Comparison of ENCODE assay signal across 22 cellular contexts in genomic region chr10:113165643-113166042, GRCh38.
"Had no signal": no experiment of that assay in that cellular context is flagged by ENCODE, and none has a peak within 500 bp of the region (broad histone marks: within the 10 kb centered on the region; RNA-seq: fewer than 3 reads in every experiment).

No MANE protein-coding gene starts in this region.

- H3K27ac Mint-ChIP-seq: activated B cell treated with CpG ODN at 0.5 μM for 24 hours; activated CD4-positive, alpha-beta memory T cell treated with anti-CD3 and anti-CD28 coated beads, Interleukin-2, amount 10 ng/mL, durations not matched to agents 7 days and 5 days; activated naive CD4-positive, alpha-beta T cell treated with anti-CD3 and anti-CD28 coated beads, Interleukin-2, amount 10 ng/mL, durations not matched to agents 7 days and 5 days; activated naive CD8-positive, alpha-beta T cell treated with anti-CD3 and anti-CD28 coated beads for 36 hours; activated T-helper 17 cell treated with anti-CD3 and anti-CD28 coated beads, Interleukin-2, amount 50 U/mL, for 72 hours; T-helper 17 cell had no signal

- H3K9me3 Mint-ChIP-seq: activated B cell treated with CpG ODN at 0.5 μM for 24 hours; activated CD4-positive, alpha-beta memory T cell treated with anti-CD3 and anti-CD28 coated beads, Interleukin-2, amount 10 ng/mL, durations not matched to agents 7 days and 5 days; activated naive CD4-positive, alpha-beta T cell treated with anti-CD3 and anti-CD28 coated beads, Interleukin-2, amount 10 ng/mL, durations not matched to agents 7 days and 5 days; activated naive CD8-positive, alpha-beta T cell treated with anti-CD3 and anti-CD28 coated beads for 36 hours; activated T-helper 17 cell treated with anti-CD3 and anti-CD28 coated beads, Interleukin-2, amount 50 U/mL, for 72 hours had no signal

- ATAC-seq: activated T-helper 17 cell treated with anti-CD3 and anti-CD28 coated beads, Interleukin-2, amount 50 U/mL, for 72 hours; T-helper 17 cell had no signal

- H3K4me1 Mint-ChIP-seq: activated naive CD4-positive, alpha-beta T cell treated with anti-CD3 and anti-CD28 coated beads, Interleukin-2, amount 10 ng/mL, durations not matched to agents 7 days and 5 days had no signal

- H3K4me3 Mint-ChIP-seq: activated B cell treated with CpG ODN at 0.5 μM for 24 hours; activated CD4-positive, alpha-beta memory T cell treated with anti-CD3 and anti-CD28 coated beads, Interleukin-2, amount 10 ng/mL, durations not matched to agents 7 days and 5 days; activated naive CD4-positive, alpha-beta T cell treated with anti-CD3 and anti-CD28 coated beads, Interleukin-2, amount 10 ng/mL, durations not matched to agents 7 days and 5 days; activated naive CD8-positive, alpha-beta T cell treated with anti-CD3 and anti-CD28 coated beads for 36 hours; activated T-helper 17 cell treated with anti-CD3 and anti-CD28 coated beads, Interleukin-2, amount 50 U/mL, for 72 hours; T-helper 17 cell had no signal

- DNase-seq: activated B cell treated with CpG ODN at 0.5 μM for 24 hours; activated CD4-positive, alpha-beta memory T cell treated with anti-CD3 and anti-CD28 coated beads, Interleukin-2, amount 10 ng/mL, durations not matched to agents 7 days and 5 days; activated CD4-positive, alpha-beta T cell treated with anti-CD3 and anti-CD28 coated beads, Interleukin-2, amount 50 U/mL, for 1 hour; activated gamma-delta T cell; activated naive CD4-positive, alpha-beta T cell treated with anti-CD3 and anti-CD28 coated beads, Interleukin-2, amount 10 ng/mL, durations not matched to agents 7 days and 5 days; activated naive CD8-positive, alpha-beta T cell treated with anti-CD3 and anti-CD28 coated beads for 36 hours; activated T-cell treated with anti-CD3 and anti-CD28 coated beads for 4 hours; activated T-cell treated with anti-CD3 and anti-CD28 coated beads, Interleukin-2, amount 50 U/mL, for 48 hours; cerebellar nuclear complex; NCI-H1092 treated with DMSO at 0.1 percent for 48 hours; NCI-H1417 treated with DMSO at 0.1 percent for 48 hours; NCI-H1694; NCI-H2029; NCI-H2107; NCI-H2171 treated with DMSO at 0.1 percent for 48 hours; NCI-H226; NCI-H526; NCI-H774; SIG-M5; T-helper 17 cell; T-helper 9 cell had no signal

- H3K27me3 Mint-ChIP-seq: activated naive CD8-positive, alpha-beta T cell treated with anti-CD3 and anti-CD28 coated beads for 36 hours had no signal

- H3K36me3 Mint-ChIP-seq: activated naive CD4-positive, alpha-beta T cell treated with anti-CD3 and anti-CD28 coated beads, Interleukin-2, amount 10 ng/mL, durations not matched to agents 7 days and 5 days had no signal
